ENCODE assay signal across 7 cellular contexts in the genomic region with DNA sequence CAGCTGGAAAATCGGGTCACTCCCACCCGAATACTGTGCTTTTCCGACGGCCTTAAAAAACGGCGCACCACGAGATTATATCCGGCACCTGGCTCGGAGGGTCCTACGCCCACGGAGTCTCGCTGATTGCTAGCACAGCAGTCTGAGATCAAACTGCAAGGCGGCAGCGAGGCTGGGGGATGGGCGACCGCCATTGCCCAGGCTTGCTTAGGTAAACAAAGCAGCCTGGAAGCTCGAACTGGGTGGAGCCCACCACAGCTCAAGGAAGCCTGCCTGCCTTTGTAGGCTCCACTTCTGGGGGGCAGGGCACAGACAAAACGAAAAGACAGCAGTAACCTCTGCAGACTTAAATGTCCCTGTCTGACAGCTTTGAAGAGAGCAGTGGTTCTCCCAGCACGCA.
A peak's percentile ranks its signal among the peaks of the same experiment; 100 is the strongest.
DNase-seq lines count a peak whose midpoint lies in the region; TF ChIP-seq lines count a peak whose summit lies in the region.
"Not testable (repeated sequence)": the region's sequence is repeated elsewhere in the genome, so short reads cannot be mapped to it uniquely, and the experiment has no call there.

No MANE protein-coding gene starts in this region.

- not testable (repeated sequence) for H4K8ac ChIP-seq in mesendoderm (ENCODE audit: low read depth, low read length)

- not testable (repeated sequence) for H3K27ac ChIP-seq in HUES48 (ENCODE audit: low read depth, low read length); brain microvascular endothelial cell; cardiac muscle cell; mesendoderm (ENCODE audit: low read depth, low read length)

- not testable (repeated sequence) for H3K18ac ChIP-seq in mesendoderm (ENCODE audit: low read length)

- H2AK5ac ChIP-seq in mesendoderm (ENCODE audit: low read length): not testable (repeated sequence)

- not testable (repeated sequence) for H3K4me1 ChIP-seq in HUES48 (ENCODE audit: control insufficient read depth, insufficient read depth, low read length); cardiac muscle cell (ENCODE audit: low read depth); mesendoderm (ENCODE audit: control insufficient read depth, low read depth, low read length)

- H4K5ac ChIP-seq in mesendoderm (ENCODE audit: low read length): not testable (repeated sequence)

- not testable (repeated sequence) for H3K79me1 ChIP-seq in mesendoderm (ENCODE audit: low read length)

- not testable (repeated sequence) for TF ChIP-seq CTCF in brain microvascular endothelial cell (IDR thresholded peaks at IDR 0.05; ENCODE audit: low read depth, low read length, missing control alignments); cardiac muscle cell (IDR thresholded peaks at IDR 0.05; ENCODE audit: low read depth, low read length); retinal pigment epithelial cell (conservative IDR thresholded peaks at IDR 0.05; ENCODE audit: low read depth, low read length)

- H3K56ac ChIP-seq in mesendoderm (ENCODE audit: low read length): peak overlapping the region; percentile 67

- not testable (repeated sequence) for H3K4ac ChIP-seq in mesendoderm (ENCODE audit: low read depth, low read length)

- WGBS in mesendoderm (ENCODE audit: extremely low coverage, insufficient coverage, low lambda C conversion rate): no CpG with 5 or more reads among the region's 19 CpGs

- H3K27me3 ChIP-seq in HUES48 (ENCODE audit: control insufficient read depth, insufficient read depth, low read length) (peaks cover 12% of the 10 kb centered on the region), cardiac muscle cell (peaks cover 16% of the 10 kb centered on the region)
- H3K27me3 ChIP-seq in brain microvascular endothelial cell (replicated peaks); mesendoderm (ENCODE audit: insufficient read depth, low read length, poor library complexity): not testable (repeated sequence)

- not testable (repeated sequence) for H3K79me2 ChIP-seq in mesendoderm (ENCODE audit: control insufficient read depth, insufficient read depth, low read length)

- H3K36me3 ChIP-seq in HUES48 (ENCODE audit: control insufficient read depth, insufficient read depth, low read length); brain microvascular endothelial cell (replicated peaks); cardiac muscle cell; mesendoderm (ENCODE audit: control insufficient read depth, insufficient read depth, low read length): not testable (repeated sequence)

- DNase-seq in NCI-H748 (lab: John Stamatoyannopoulos, UW; ENCODE audit: unreplicated experiment): peak; percentile 61
- DNase-seq in activated T-cell treated with anti-CD3 and anti-CD28 coated beads, Interleukin-2, amount 50 U/mL, for 1 hour: peak; percentile 24
- not testable (repeated sequence) for DNase-seq in brain microvascular endothelial cell; cardiac muscle cell (ENCODE audit: low read depth in 1 of 2, low spot score in 1 of 2); retinal pigment epithelial cell (ENCODE audit: low read depth)
- DNase-seq in mesendoderm: peak; percentile 39

- H2BK120ac ChIP-seq in mesendoderm (ENCODE audit: low read depth, low read length): not testable (repeated sequence)

- not testable (repeated sequence) for H3K4me2 ChIP-seq in mesendoderm (ENCODE audit: low read length)

- H3K23ac ChIP-seq in mesendoderm (ENCODE audit: low read length): not testable (repeated sequence)

- H3K4me3 ChIP-seq in HUES48 (ENCODE audit: low read depth, low read length) (peak overlapping the region; percentile 65), brain microvascular endothelial cell (ENCODE audit: low read depth, low read length) (peak overlapping the region; percentile 48), cardiac muscle cell (peak overlapping the region; percentile 20), retinal pigment epithelial cell (ENCODE audit: low read length) (peak overlapping the region; percentile 32)
- H3K4me3 ChIP-seq in mesendoderm (ENCODE audit: low read length): not testable (repeated sequence)

- H2BK5ac ChIP-seq in mesendoderm (ENCODE audit: low read length): not testable (repeated sequence)

- in situ Hi-C loops in brain microvascular endothelial cell (cut with HindIII; ENCODE audit: low pct_ligation_motif_present, low sequenced_read_pairs): not testable (repeated sequence)

- H3K9ac ChIP-seq in HUES48 (ENCODE audit: low read depth, low read length): peak overlapping the region; percentile 68
- peak overlapping the region; percentile 29 for H3K9ac ChIP-seq in mesendoderm (ENCODE audit: low read length)

- not testable (repeated sequence) for H3K9me3 ChIP-seq in HUES48 (ENCODE audit: control insufficient read depth, insufficient read depth, low read length); cardiac muscle cell (ENCODE audit: low read depth)

- H2BK15ac ChIP-seq in mesendoderm (replicated peaks; ENCODE audit: low read depth): not testable (repeated sequence)
